8 cellular contexts compared by ENCODE assay signal in the genomic region with DNA sequence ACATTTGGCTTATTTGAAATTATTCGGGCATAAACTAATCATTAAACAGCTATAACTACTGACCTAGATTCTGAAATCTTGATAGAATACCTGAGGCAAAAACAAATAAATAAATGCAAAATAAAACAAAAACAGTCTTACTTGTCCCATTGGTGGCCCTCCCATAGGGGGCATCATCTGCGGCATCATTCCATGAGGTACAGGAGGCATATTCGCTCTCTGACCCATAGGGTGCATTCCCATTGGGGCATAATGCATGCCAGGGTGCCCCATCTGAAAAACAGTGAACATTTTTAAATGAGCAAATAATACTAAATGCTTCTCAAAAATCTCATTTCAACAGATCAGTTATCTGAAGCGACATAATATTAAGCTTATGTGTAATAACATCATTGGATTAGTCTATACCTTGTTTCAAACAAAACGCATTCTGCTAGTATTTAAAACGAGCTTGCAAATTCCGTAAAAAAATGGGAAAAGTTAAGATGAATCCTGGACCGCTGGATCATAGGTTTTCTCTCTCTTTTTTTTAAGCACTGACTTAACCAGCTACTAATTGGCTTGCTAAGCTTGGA. TPM values are rescaled to one million over a fixed set of nuclear protein-coding genes. Genes with fewer than 3 reads are reported as not detected.
DNase-seq lines count a peak whose midpoint lies in the region; ATAC-seq and TF ChIP-seq lines count a peak whose summit lies in the region.

No MANE protein-coding gene starts in this region.

- H3K4me3 Mint-ChIP-seq in Caco-2 (ENCODE audit: unreplicated experiment) (peak overlapping the region; percentile 96), H9 (peak overlapping the region; percentile 97 to 99)

- H3K9me3 ChIP-seq in Caco-2 (no peaks in the 10 kb centered on the region), H9 (ENCODE audit: control insufficient read depth, low read depth, low read length) (no peaks in the 10 kb centered on the region), endocrine pancreas (ENCODE audit: control insufficient read depth, low read length) (no peaks in the 10 kb centered on the region), neutrophil (no peaks in the 10 kb centered on the region)

- H4K8ac ChIP-seq in H9 (replicated peaks; ENCODE audit: insufficient read length, low read depth, low read length) = no peak overlapping the region

- H2AK5ac ChIP-seq in H9 (ENCODE audit: insufficient read length, low read length) = no peak overlapping the region

- H3K9me3 Mint-ChIP-seq in Caco-2 (ENCODE audit: unreplicated experiment) (no peaks in the 10 kb centered on the region), H9 (no peaks in the 10 kb centered on the region; a peak in 3 of 5 replicates)

- H2BK12ac ChIP-seq in H9 (ENCODE audit: insufficient read length, low read depth, low read length) = no peak overlapping the region

- DNase-seq in Caco-2 (peak in 1 of 2 experiments; percentile 47), H9 (peak; percentile 57), SKM-1 (lab: John Stamatoyannopoulos, UW; ENCODE audit: unreplicated experiment) (peak; percentile 61), lower leg skin (ENCODE audit: low spot score in 2 of 2) (no peak), NCI-H187 treated with DMSO at 0.1 percent for 48 hours (lab: John Stamatoyannopoulos, UW) (no peak)

- no peak overlapping the region for H2BK15ac ChIP-seq in H9 (ENCODE audit: low read depth, low read length)

- H3K36me3 Mint-ChIP-seq in Caco-2 (ENCODE audit: insufficient read depth, unreplicated experiment) (peaks cover 82% of the 10 kb centered on the region), H9 (ENCODE audit: insufficient read depth in 1 of 3, low read depth in 3 of 3) (peaks cover 33 to 52% (median 51%) of the 10 kb centered on the region in 3 experiments)

- BruUV-seq in Caco-2 (replicated peaks; lab: Mats Ljungman, UMichigan) = no TSS peak

- H2AFZ ChIP-seq in H9 (ENCODE audit: low read length) = no peak overlapping the region

- ATAC-seq in GM21367 (IDR thresholded peaks at IDR 0.05; ENCODE audit: unreplicated experiment) = no peak

- H4K91ac ChIP-seq in H9 (ENCODE audit: insufficient read length, low read depth, low read length) = no peak overlapping the region

- H2BK120ac ChIP-seq in H9 (ENCODE audit: low read depth, low read length, poor library complexity, severe bottlenecking) = no peak overlapping the region

- POLR2A ChIA-PET in Caco-2 (lab: Charles Lee) = no interaction called here

- H3K79me1 ChIP-seq in H9 (ENCODE audit: insufficient read depth, low read depth, low read length, poor library complexity, severe bottlenecking) = peaks cover 2% of the 10 kb centered on the region

- H3K9ac ChIP-seq in H9 (ENCODE audit: extremely low read depth, insufficient read length, low read length) (peak overlapping the region; percentile 99), endocrine pancreas (ENCODE audit: control insufficient read depth, insufficient read depth, low read length) (no peak overlapping the region)

- no peak overlapping the region for H3K18ac ChIP-seq in H9 (ENCODE audit: insufficient read length, low read depth, low read length)

- H3K36me3 ChIP-seq in Caco-2 (ENCODE audit: control insufficient read depth, insufficient read depth, low read length) (no peaks in the 10 kb centered on the region; the same call in 1 of the 2 replicates), endocrine pancreas (ENCODE audit: control insufficient read depth, insufficient read depth, low read length) (no peaks in the 10 kb centered on the region), neutrophil (peaks cover 16% of the 10 kb centered on the region)

- H3K4ac ChIP-seq in H9 (ENCODE audit: low read depth, low read length) = no peak overlapping the region

- no peaks in the 10 kb centered on the region for H3K27me3 ChIP-seq in Caco-2 (replicated peaks; ENCODE audit: control insufficient read depth, insufficient read depth, low read length)
- H3K27me3 ChIP-seq in H9 (ENCODE audit: insufficient read depth, low read length) = no peaks in the 10 kb centered on the region
- no peaks in the 10 kb centered on the region for H3K27me3 ChIP-seq in endocrine pancreas (ENCODE audit: control insufficient read depth, insufficient read depth, low read length)
- no peaks in the 10 kb centered on the region for H3K27me3 ChIP-seq in neutrophil

- no peak overlapping the region for H4K5ac ChIP-seq in H9 (ENCODE audit: insufficient read length, low read depth, low read length)

- H3K4me1 ChIP-seq in Caco-2 = peaks cover 6% of the 10 kb centered on the region; the same call in 1 of the 2 replicates
- H3K4me1 ChIP-seq in H9 (ENCODE audit: insufficient read depth, low read length) = no peaks in the 10 kb centered on the region; the same call in 1 of the 2 replicates
- H3K4me1 ChIP-seq in endocrine pancreas (ENCODE audit: control insufficient read depth, insufficient read depth, low read length) = peaks cover 20% of the 10 kb centered on the region
- H3K4me1 ChIP-seq in neutrophil (ENCODE audit: control insufficient read depth in 1 of 2, insufficient read depth in 1 of 2, low read depth in 1 of 2, low read length in 1 of 2) = peaks cover 42 to 48% of the 10 kb centered on the region in 2 experiments

- H2BK5ac ChIP-seq in H9 (ENCODE audit: insufficient read length, low read length) = no peak overlapping the region

- H3K4me1 Mint-ChIP-seq in Caco-2 (ENCODE audit: low read depth, unreplicated experiment) (peaks cover 20% of the 10 kb centered on the region), H9 (peaks cover 23% of the 10 kb centered on the region in 2 experiments)

- no peaks in the 10 kb centered on the region for H3K23me2 ChIP-seq in H9 (ENCODE audit: insufficient read length, low read depth, low read length, poor library complexity, severe bottlenecking)

- CTCF ChIA-PET in Caco-2 (lab: Charles Lee) = interaction anchor here (1.2 kb wide), 1 partner anchor 27 kb away, joined by 11 read pairs; no protein-coding TSS in a partner anchor

- TF ChIP-seq CTCF in Caco-2 (IDR thresholded peaks at IDR 0.05; ENCODE audit: insufficient read depth in 1 of 2, low read depth in 1 of 2, low read length in 1 of 2, severe bottlenecking in 1 of 2, unreplicated experiment in 1 of 2) (peak; percentile 55 to 64), H9 (conservative IDR thresholded peaks at IDR 0.05) (peak; percentile 89), neutrophil (IDR thresholded peaks at IDR 0.05) (no peak), lower leg skin (IDR thresholded peaks at IDR 0.05) (no peak)

- H3K4me3 ChIP-seq in Caco-2 (ENCODE audit: low read depth, low read length) (peak overlapping the region; percentile 88), endocrine pancreas (ENCODE audit: control insufficient read depth, insufficient read depth, low read length) (peak overlapping the region; percentile 96), neutrophil (ENCODE audit: low read depth in 1 of 2, low read length in 1 of 2) (peak overlapping the region; percentile 96 to 98), lower leg skin (ENCODE audit: low read depth, poor library complexity, severe bottlenecking) (no peak overlapping the region)

- no CpG with 5 or more reads among the region's 8 CpGs for WGBS in H9 (ENCODE audit: extremely low coverage, insufficient read length, low lambda C conversion rate)
- 20 to 26% methylated on average over 8 of the region's 8 CpGs for WGBS in lower leg skin, 2 donors

- peaks cover 43% of the 10 kb centered on the region; the same call in 1 of the 2 replicates for H3K79me2 ChIP-seq in H9 (ENCODE audit: insufficient read depth, low read length)

- H3K27me3 Mint-ChIP-seq in Caco-2 (ENCODE audit: insufficient read depth, unreplicated experiment) (no peaks in the 10 kb centered on the region), H9 (ENCODE audit: low read depth) (no peaks in the 10 kb centered on the region)

- no peak overlapping the region for H3K14ac ChIP-seq in H9 (ENCODE audit: insufficient read depth, low read length)

- H4K20me1 ChIP-seq in H9 (ENCODE audit: control insufficient read depth, insufficient read depth, insufficient read length) = no peaks in the 10 kb centered on the region

- H3K27ac Mint-ChIP-seq in Caco-2 (ENCODE audit: unreplicated experiment) (no peak overlapping the region), H9 (peak overlapping the region in 2 of 3 experiments; percentile 68 to 99; a peak in 2 of 7 replicates)

- intact Hi-C loops in Caco-2 (cut with micrococcal nuclease; ENCODE audit: unreplicated experiment) = no loop called here
- intact Hi-C loops in lower leg skin (cut with DNase I; ENCODE audit: low total_unique reads) = no loop called here

- no peak for TF ChIP-seq POLR2A in lower leg skin (IDR thresholded peaks at IDR 0.05)

- H3K27ac ChIP-seq in H9 (ENCODE audit: insufficient read length, low read depth, low read length) = no peak overlapping the region
- H3K27ac ChIP-seq in neutrophil = peak overlapping the region; percentile 98

- H3K4me2 ChIP-seq in H9 (ENCODE audit: insufficient read depth, insufficient read length, low read length) = peak overlapping the region; percentile 68

- no peak overlapping the region for H3T11ph ChIP-seq in H9 (ENCODE audit: low read length)

- H3K56ac ChIP-seq in H9 (ENCODE audit: insufficient read length, low read depth, low read length) = no peak overlapping the region

- no peak overlapping the region for H3K23ac ChIP-seq in H9 (ENCODE audit: insufficient read length, low read depth, low read length)

- H2BK20ac ChIP-seq in H9 (ENCODE audit: low read depth, low read length, poor library complexity, severe bottlenecking) = no peak overlapping the region

RNA-seq across cellular contexts. Expression of gene PRPF40A, which starts 1.3 kb away (rescaled TPM):
- total RNA-seq in Caco-2 (2022) (127 and 138 TPM in 2 replicates), H9 (2021) (158 and 179 TPM in 2 replicates), lower leg skin (100 to 1,000 TPM in 1 of 4 donors, 10 to 100 TPM in 3; 70.9 to 137 (median 83.2) TPM)

RNA-seq across cellular contexts. Expression of gene ARL6IP6, which starts 2.5 kb away (rescaled TPM):
- 33.1 and 41.4 TPM in 2 replicates for total RNA-seq in Caco-2 (2022)
- 27.3 and 34.4 TPM in 2 replicates for total RNA-seq in H9 (2021)
- 10 to 100 TPM; 33.6 to 45.3 (median 38.6) TPM for total RNA-seq in lower leg skin

Comparison
In these comparisons a context has a peak if more than half of its experiments do, and no peak if none do; other contexts are left out.
1. DNase-seq: peak in H9 (single experiment) and SKM-1 (single experiment); none in lower leg skin (0 of 2) and NCI-H187 treated with DMSO at 0.1 percent for 48 hours (single experiment).
2. CTCF ChIP-seq: peak in Caco-2 (2 of 2) and H9 (single experiment); none in neutrophil (single experiment) and lower leg skin (0 of 3).